Comparison of ENCODE assay signal across 8 cellular contexts in the genomic region with DNA sequence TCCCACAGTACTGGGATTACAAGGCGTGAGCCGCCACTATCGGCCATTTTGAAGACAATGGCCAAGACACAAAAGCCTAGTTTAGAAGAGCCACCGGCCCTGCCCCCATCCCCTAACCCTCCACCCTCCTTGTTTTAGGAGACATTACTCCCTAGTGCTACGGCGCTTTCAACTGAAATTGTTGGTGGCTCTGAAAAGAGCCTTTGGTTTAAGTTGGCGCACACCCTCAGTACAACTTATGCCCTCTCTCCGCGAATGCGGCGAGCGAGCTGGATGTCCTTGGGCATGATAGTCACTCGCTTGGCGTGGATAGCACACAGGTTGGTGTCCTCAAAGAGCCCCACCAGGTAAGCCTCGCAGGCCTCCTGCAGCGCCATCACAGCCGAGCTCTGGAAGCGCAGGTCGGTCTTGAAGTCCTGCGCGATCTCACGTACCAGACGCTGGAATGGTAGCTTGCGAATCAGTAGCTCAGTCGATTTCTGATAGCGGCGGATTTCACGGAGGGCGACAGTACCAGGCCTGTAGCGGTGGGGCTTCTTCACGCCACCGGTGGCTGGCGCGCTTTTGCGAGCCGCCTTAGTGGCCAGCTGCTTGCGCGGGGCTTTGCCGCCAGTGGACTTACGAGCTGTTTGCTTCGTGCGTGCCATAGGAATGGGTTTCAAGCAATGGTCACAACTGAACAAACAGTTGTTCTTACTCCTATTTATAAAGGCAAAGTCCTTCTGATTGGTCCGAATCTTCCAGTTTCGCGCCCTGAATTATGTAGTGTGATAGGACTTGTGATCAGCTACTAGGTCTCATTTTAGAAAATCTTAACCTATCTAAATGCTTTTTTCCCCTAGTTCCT.
DNase-seq lines count a peak whose midpoint lies in the region; ATAC-seq and TF ChIP-seq lines count a peak whose summit lies in the region.

No MANE protein-coding gene starts in this region.

- H3K4me1 ChIP-seq in mucosa of stomach (ENCODE audit: control insufficient read depth, insufficient read depth, low read length) (no peaks in the 10 kb centered on the region), subcutaneous abdominal adipose tissue (ENCODE audit: control insufficient read depth in 5 of 5, insufficient read depth in 5 of 5, low read length in 5 of 5) (peaks cover 1 to 22% (median 13%) of the 10 kb centered on the region in 5 donors)

- H3K27me3 ChIP-seq in mucosa of stomach (ENCODE audit: control insufficient read depth, insufficient read depth, low read length) (peaks cover 7% of the 10 kb centered on the region), subcutaneous abdominal adipose tissue (ENCODE audit: control insufficient read depth in 5 of 5, insufficient read depth in 4 of 5, low read length in 5 of 5) (peaks cover 4 to 32% (median 9%) of the 10 kb centered on the region in 5 donors)

- H3K36me3 ChIP-seq in mucosa of stomach (ENCODE audit: control insufficient read depth, insufficient read depth, low read length) (no peaks in the 10 kb centered on the region), subcutaneous abdominal adipose tissue (ENCODE audit: control insufficient read depth in 5 of 5, insufficient read depth in 5 of 5, low read length in 5 of 5) (no peaks in the 10 kb centered on the region)

- peak overlapping the region; percentile 78 for H3K9ac ChIP-seq in mucosa of stomach (ENCODE audit: low read length)
- H3K9ac ChIP-seq in subcutaneous abdominal adipose tissue (ENCODE audit: low read length in 5 of 5): peak overlapping the region in 4 of 5 donors; percentile 13 to 71 (median 42)

- DNase-seq in ACHN (peak; percentile 85), NCI-H774 (lab: John Stamatoyannopoulos, UW) (peak; percentile 84), epithelial cell of esophagus (ENCODE audit: low read depth) (peak; percentile 89)
- peak in 2 of 3 experiments; percentile 47 to 54 for DNase-seq in activated CD8-positive, alpha-beta memory T cell treated with anti-CD3 and anti-CD28 coated beads for 48 hours (ENCODE audit: low read depth in 2 of 3, low spot score in 2 of 3)

- peak overlapping the region; percentile 37 for H3K27ac ChIP-seq in subcutaneous abdominal adipose tissue (ENCODE audit: low read depth, low read length)

- ATAC-seq in GM18909 (IDR thresholded peaks at IDR 0.05; ENCODE audit: poor library complexity, unreplicated experiment): peak; percentile 42
- peak; percentile 38 for ATAC-seq in HG03196 (IDR thresholded peaks at IDR 0.05; ENCODE audit: unreplicated experiment)

- peak; percentile 69 for TF ChIP-seq CTCF in epithelial cell of esophagus (IDR thresholded peaks at IDR 0.05; ENCODE audit: insufficient read depth, low read depth, low read length, missing control alignments)

- H3K9me3 ChIP-seq in mucosa of stomach (ENCODE audit: control insufficient read depth, low read length) (no peaks in the 10 kb centered on the region), subcutaneous abdominal adipose tissue (ENCODE audit: control insufficient read depth in 5 of 5, low read length in 5 of 5) (no peaks in the 10 kb centered on the region)

- in situ Hi-C loops in ACHN (cut with HindIII; ENCODE audit: low pct_ligation_motif_present, low pct_unique_long_range_greater_than_20kb, low sequenced_read_pairs): no loop called here

- peak overlapping the region; percentile 81 for H3K4me3 ChIP-seq in epithelial cell of esophagus (ENCODE audit: low read length)
- H3K4me3 ChIP-seq in mucosa of stomach (ENCODE audit: low read length): peak overlapping the region; percentile 67
- peak overlapping the region; percentile 52 to 88 (median 73) for H3K4me3 ChIP-seq in subcutaneous abdominal adipose tissue (ENCODE audit: low read depth in 1 of 5, low read length in 5 of 5)

Comparison
In these comparisons a context has a peak if more than half of its experiments do, and no peak if none do; other contexts are left out.
1. Peak in every context shown above with its lines: DNase-seq, ATAC-seq, H3K4me3 ChIP-seq and H3K27ac ChIP-seq.